In the genomic region with DNA sequence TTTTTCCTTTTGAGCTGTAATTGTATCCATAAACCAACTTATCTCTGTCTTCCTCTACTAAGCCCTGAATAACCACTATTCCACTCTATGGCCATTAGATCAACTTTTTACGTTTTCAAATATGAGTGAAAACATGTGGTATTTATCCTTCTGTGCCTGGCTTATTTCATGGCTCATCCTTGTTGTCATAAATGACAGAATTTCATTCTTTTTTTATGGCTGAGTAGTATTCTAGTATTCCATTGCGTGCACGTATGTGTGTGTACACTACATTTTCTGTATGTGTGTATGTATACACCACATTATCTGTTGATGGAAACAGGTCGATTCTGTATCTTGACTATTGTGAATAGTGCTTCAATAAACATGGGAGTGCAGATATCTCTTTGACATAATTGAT, we compare ENCODE assay signal across 28 cellular contexts.
"Had no signal": no experiment of that assay in that cellular context is flagged by ENCODE, and none has a peak within 500 bp of the region (broad histone marks: within the 10 kb centered on the region; RNA-seq: fewer than 3 reads in every experiment).

No MANE protein-coding gene starts in this region.

- H3K4me1 ChIP-seq: adrenal gland, body of pancreas, esophagus muscularis mucosa, gastrocnemius medialis, right atrium auricular region, stomach, tibial artery, upper lobe of right lung had no signal

- H3K27ac Mint-ChIP-seq: activated B cell treated with CpG ODN at 0.5 μM for 24 hours; activated CD4-positive, alpha-beta T cell treated with anti-CD3 and anti-CD28 coated beads for 36 hours; activated naive CD8-positive, alpha-beta T cell treated with anti-CD3 and anti-CD28 coated beads for 36 hours; activated T-cell treated with anti-CD3 and anti-CD28 coated beads, Interleukin-2, amount 50 U/mL, for 24 hours; activated T-helper 17 cell treated with anti-CD3 and anti-CD28 coated beads, Interleukin-2, amount 50 U/mL, for 72 hours; stimulated activated naive B cell treated with anti-CD40 and anti-IgM and Interleukin-4, amounts not matched to agents 10 μg/mL and 1 μg/mL and 100 μg/mL, for 72 hours had no signal

- H3K9me3 ChIP-seq: adrenal gland, body of pancreas, esophagus muscularis mucosa, gastrocnemius medialis, right atrium auricular region, stomach, tibial artery, upper lobe of right lung had no signal

- H3K27me3 ChIP-seq: adrenal gland, body of pancreas, esophagus muscularis mucosa, gastrocnemius medialis, hepatocyte, right atrium auricular region, stomach, tibial artery, upper lobe of right lung had no signal

- FAIRE-seq: colon, keratinocyte had no signal

- H3K4me3 Mint-ChIP-seq: activated B cell treated with CpG ODN at 0.5 μM for 24 hours; activated CD4-positive, alpha-beta T cell treated with anti-CD3 and anti-CD28 coated beads for 36 hours; activated naive CD8-positive, alpha-beta T cell treated with anti-CD3 and anti-CD28 coated beads for 36 hours; activated T-cell treated with anti-CD3 and anti-CD28 coated beads, Interleukin-2, amount 50 U/mL, for 24 hours; activated T-helper 17 cell treated with anti-CD3 and anti-CD28 coated beads, Interleukin-2, amount 50 U/mL, for 72 hours; mesothelial cell of epicardium; stimulated activated naive B cell treated with anti-CD40 and anti-IgM and Interleukin-4, amounts not matched to agents 10 μg/mL and 1 μg/mL and 100 μg/mL, for 72 hours had no signal

- H3K36me3 ChIP-seq: adrenal gland, esophagus muscularis mucosa, gastrocnemius medialis, right atrium auricular region, tibial artery, upper lobe of right lung had no signal

- H3K4me3 ChIP-seq: adrenal gland, body of pancreas, esophagus muscularis mucosa, gastrocnemius medialis, hepatocyte, right atrium auricular region, stomach, tibial artery, upper lobe of right lung had no signal

- DNase-seq: activated B cell treated with CpG ODN at 0.5 μM for 24 hours; activated CD4-positive, alpha-beta T cell treated with anti-CD3 and anti-CD28 coated beads for 36 hours; activated naive CD4-positive, alpha-beta T cell; activated naive CD8-positive, alpha-beta T cell treated with anti-CD3 and anti-CD28 coated beads for 36 hours; activated T-cell treated with anti-CD3 and anti-CD28 coated beads, Interleukin-2, amount 50 U/mL, for 24 hours; adrenal gland; aorta; body of pancreas; dermis blood vessel endothelial cell; effector CD4-positive, alpha-beta T cell; gastrocnemius medialis; glutamatergic neuron; left cardiac atrium; naive thymus-derived CD4-positive, alpha-beta T cell; stimulated activated CD4-positive, alpha-beta T cell treated with anti-CD3 and anti-CD28 coated beads, Interleukin-15, amount 100 ng/mL, for 24 hours; stimulated activated CD4-positive, alpha-beta T cell treated with anti-CD3 and anti-CD28 coated beads, Interleukin-2, amount 100 ng/mL, for 24 hours; stimulated activated naive B cell treated with anti-CD40 and anti-IgM and Interleukin-4, amounts not matched to agents 10 μg/mL and 1 μg/mL and 100 μg/mL, for 72 hours; stomach; tibial artery; upper lobe of right lung had no signal

- H3K9me3 Mint-ChIP-seq: activated B cell treated with CpG ODN at 0.5 μM for 24 hours; activated naive CD8-positive, alpha-beta T cell treated with anti-CD3 and anti-CD28 coated beads for 36 hours; activated T-cell treated with anti-CD3 and anti-CD28 coated beads, Interleukin-2, amount 50 U/mL, for 24 hours; activated T-helper 17 cell treated with anti-CD3 and anti-CD28 coated beads, Interleukin-2, amount 50 U/mL, for 72 hours; mesothelial cell of epicardium; naive thymus-derived CD4-positive, alpha-beta T cell; stimulated activated naive B cell treated with anti-CD40 and anti-IgM and Interleukin-4, amounts not matched to agents 10 μg/mL and 1 μg/mL and 100 μg/mL, for 72 hours; T-helper 2 cell treated with Interferon-gamma antibody and Interleukin-4, amounts not matched to agents 5 μg/mL and 100 μg/mL, for 36 hours had no signal

- H3K4me1 Mint-ChIP-seq: activated naive CD8-positive, alpha-beta T cell treated with anti-CD3 and anti-CD28 coated beads for 36 hours had no signal

- H3K27me3 Mint-ChIP-seq: activated B cell treated with CpG ODN at 0.5 μM for 24 hours; activated CD4-positive, alpha-beta T cell treated with anti-CD3 and anti-CD28 coated beads for 36 hours; activated naive CD8-positive, alpha-beta T cell treated with anti-CD3 and anti-CD28 coated beads for 36 hours; activated T-cell treated with anti-CD3 and anti-CD28 coated beads, Interleukin-2, amount 50 U/mL, for 24 hours; activated T-helper 17 cell treated with anti-CD3 and anti-CD28 coated beads, Interleukin-2, amount 50 U/mL, for 72 hours; naive thymus-derived CD4-positive, alpha-beta T cell; stimulated activated naive B cell treated with anti-CD40 and anti-IgM and Interleukin-4, amounts not matched to agents 10 μg/mL and 1 μg/mL and 100 μg/mL, for 72 hours had no signal
